13 cellular contexts compared by ENCODE assay signal in genomic region chr16:81552743-81553079, GRCh38.
DNase-seq lines count a peak whose midpoint lies in the region; ATAC-seq and TF ChIP-seq lines count a peak whose summit lies in the region.
"Had no signal": no experiment of that assay in that cellular context is flagged by ENCODE, and none has a peak within 500 bp of the region (broad histone marks: within the 10 kb centered on the region; RNA-seq: fewer than 3 reads in every experiment).

No MANE protein-coding gene starts in this region.

- H3K79me1 ChIP-seq in mesendoderm (ENCODE audit: low read length) = peaks cover 44% of the 10 kb centered on the region

- peaks cover 40% of the 10 kb centered on the region for H3K4me1 ChIP-seq in lower lobe of right lung
- H3K4me1 ChIP-seq in suprapubic skin = peaks cover 52% of the 10 kb centered on the region
- H3K4me1 ChIP-seq in mesendoderm (ENCODE audit: control insufficient read depth, low read depth, low read length) = peaks cover 2% of the 10 kb centered on the region

- H3K9me3 ChIP-seq in lower lobe of right lung (no peaks in the 10 kb centered on the region), suprapubic skin (no peaks in the 10 kb centered on the region)
- H3K9me3 ChIP-seq: thoracic aorta had no signal

- peaks cover 22% of the 10 kb centered on the region for H3K4me1 Mint-ChIP-seq in activated CD4-positive, alpha-beta T cell treated with anti-CD3 and anti-CD28 coated beads, Interleukin-2, amount 10 ng/mL, durations not matched to agents 24 days and 14 days
- peaks cover 47% of the 10 kb centered on the region for H3K4me1 Mint-ChIP-seq in activated CD4-positive, alpha-beta T cell treated with anti-CD3 and anti-CD28 coated beads for 36 hours
- H3K4me1 Mint-ChIP-seq in T-helper 2 cell treated with Interferon-gamma antibody and Interleukin-4, amounts not matched to agents 5 μg/mL and 100 μg/mL, for 36 hours (ENCODE audit: low read depth) = peaks cover 24% of the 10 kb centered on the region

- TF ChIP-seq EP300 in suprapubic skin (IDR thresholded peaks at IDR 0.05) = no peak

- H3K36me3 ChIP-seq in lower lobe of right lung (no peaks in the 10 kb centered on the region), suprapubic skin (no peaks in the 10 kb centered on the region), mesendoderm (ENCODE audit: control insufficient read depth, insufficient read depth, low read length) (no peaks in the 10 kb centered on the region)
- H3K36me3 ChIP-seq: thoracic aorta had no signal

- no peak overlapping the region for H2BK5ac ChIP-seq in mesendoderm (ENCODE audit: low read length)

- TF ChIP-seq POLR2A in suprapubic skin (IDR thresholded peaks at IDR 0.05) = no peak

- no peak overlapping the region for H2BK120ac ChIP-seq in mesendoderm (ENCODE audit: low read depth, low read length)

- no peak overlapping the region for H2AK5ac ChIP-seq in mesendoderm (ENCODE audit: low read length)

- no peak overlapping the region for H3K4me3 Mint-ChIP-seq in activated CD4-positive, alpha-beta T cell treated with anti-CD3 and anti-CD28 coated beads, Interleukin-2, amount 10 ng/mL, durations not matched to agents 24 days and 14 days
- H3K4me3 Mint-ChIP-seq in activated CD4-positive, alpha-beta T cell treated with anti-CD3 and anti-CD28 coated beads for 36 hours = no peak overlapping the region
- H3K4me3 Mint-ChIP-seq in T-helper 2 cell treated with Interferon-gamma antibody and Interleukin-4, amounts not matched to agents 5 μg/mL and 100 μg/mL, for 36 hours = no peak overlapping the region

- H3K27ac Mint-ChIP-seq in activated CD4-positive, alpha-beta T cell treated with anti-CD3 and anti-CD28 coated beads, Interleukin-2, amount 10 ng/mL, durations not matched to agents 24 days and 14 days = peak overlapping the region; percentile 59
- H3K27ac Mint-ChIP-seq in activated CD4-positive, alpha-beta T cell treated with anti-CD3 and anti-CD28 coated beads for 36 hours = no peak overlapping the region
- no peak overlapping the region for H3K27ac Mint-ChIP-seq in T-helper 2 cell treated with Interferon-gamma antibody and Interleukin-4, amounts not matched to agents 5 μg/mL and 100 μg/mL, for 36 hours

- H3K56ac ChIP-seq in mesendoderm (ENCODE audit: low read length) = no peak overlapping the region

- 60% methylated on average over 1 of the region's 1 CpG for WGBS in suprapubic skin
- WGBS in mesendoderm (ENCODE audit: extremely low coverage, insufficient coverage, low lambda C conversion rate) = no CpG with 5 or more reads among the region's 1 CpG

- ATAC-seq in activated CD4-positive, alpha-beta T cell treated with anti-CD3 and anti-CD28 coated beads for 36 hours = no peak
- no peak for ATAC-seq in lower lobe of right lung

- H3K9ac ChIP-seq in mesendoderm (ENCODE audit: low read length) = no peak overlapping the region

- no peak overlapping the region for H4K5ac ChIP-seq in mesendoderm (ENCODE audit: low read length)

- no peak overlapping the region for H3K23ac ChIP-seq in mesendoderm (ENCODE audit: low read length)

- H3K36me3 Mint-ChIP-seq in activated CD4-positive, alpha-beta T cell treated with anti-CD3 and anti-CD28 coated beads, Interleukin-2, amount 10 ng/mL, durations not matched to agents 24 days and 14 days (ENCODE audit: low read depth) = peaks cover 2% of the 10 kb centered on the region
- no peaks in the 10 kb centered on the region for H3K36me3 Mint-ChIP-seq in activated CD4-positive, alpha-beta T cell treated with anti-CD3 and anti-CD28 coated beads for 36 hours (ENCODE audit: low read depth)
- peaks cover 5% of the 10 kb centered on the region for H3K36me3 Mint-ChIP-seq in T-helper 2 cell treated with Interferon-gamma antibody and Interleukin-4, amounts not matched to agents 5 μg/mL and 100 μg/mL, for 36 hours (ENCODE audit: low read depth)

- H3K27ac ChIP-seq in lower lobe of right lung = peak overlapping the region; percentile 31
- H3K27ac ChIP-seq in suprapubic skin = peak overlapping the region; percentile 64
- H3K27ac ChIP-seq in mesendoderm (ENCODE audit: low read depth, low read length) = no peak overlapping the region
- H3K27ac ChIP-seq: 22Rv1, thoracic aorta had no signal

- H3K9me3 Mint-ChIP-seq in activated CD4-positive, alpha-beta T cell treated with anti-CD3 and anti-CD28 coated beads, Interleukin-2, amount 10 ng/mL, durations not matched to agents 24 days and 14 days = no peaks in the 10 kb centered on the region
- no peaks in the 10 kb centered on the region for H3K9me3 Mint-ChIP-seq in activated CD4-positive, alpha-beta T cell treated with anti-CD3 and anti-CD28 coated beads for 36 hours (ENCODE audit: low read depth)
- no peaks in the 10 kb centered on the region for H3K9me3 Mint-ChIP-seq in T-helper 2 cell treated with Interferon-gamma antibody and Interleukin-4, amounts not matched to agents 5 μg/mL and 100 μg/mL, for 36 hours

- no peak overlapping the region for H4K8ac ChIP-seq in mesendoderm (ENCODE audit: low read depth, low read length)

- DNase-seq in activated CD4-positive, alpha-beta T cell treated with anti-CD3 and anti-CD28 coated beads, Interleukin-2, amount 10 ng/mL, durations not matched to agents 24 days and 14 days = no peak
- DNase-seq in activated CD4-positive, alpha-beta T cell treated with anti-CD3 and anti-CD28 coated beads for 36 hours = no peak
- DNase-seq in choroid plexus epithelial cell (ENCODE audit: low read depth) = no peak
- DNase-seq in lower lobe of right lung = no peak
- no peak for DNase-seq in suprapubic skin (ENCODE audit: low spot score in 2 of 2)
- DNase-seq in mesendoderm = no peak
- no peak for DNase-seq in T-helper 2 cell treated with Interferon-gamma antibody and Interleukin-4, amounts not matched to agents 5 μg/mL and 100 μg/mL, for 36 hours (ENCODE audit: low spot score)
- DNase-seq in stimulated activated CD4-positive, alpha-beta T cell treated with anti-CD3 and anti-CD28 coated beads, Interleukin-12 subunit alpha, Interleukin-12 subunit beta, amount 100 ng/mL, for 4 hours = no peak
- DNase-seq: NCI-H1436, NCI-H748 treated with DMSO at 0.1 percent for 48 hours, SHP77 treated with DMSO at 0.1 percent for 48 hours had no signal

- POLR2A ChIA-PET in activated CD4-positive, alpha-beta T cell treated with anti-CD3 and anti-CD28 coated beads for 36 hours (lab: Charles Lee) = no interaction called here

- TF ChIP-seq CTCF in choroid plexus epithelial cell (conservative IDR thresholded peaks at IDR 0.05; ENCODE audit: low read depth, low read length) = peak; percentile 13
- TF ChIP-seq CTCF in lower lobe of right lung (IDR thresholded peaks at IDR 0.05) = no peak
- no peak for TF ChIP-seq CTCF in suprapubic skin (IDR thresholded peaks at IDR 0.05)

- peaks cover 31% of the 10 kb centered on the region for H3K79me2 ChIP-seq in mesendoderm (ENCODE audit: control insufficient read depth, insufficient read depth, low read length)

- no peaks in the 10 kb centered on the region for H3K27me3 Mint-ChIP-seq in activated CD4-positive, alpha-beta T cell treated with anti-CD3 and anti-CD28 coated beads, Interleukin-2, amount 10 ng/mL, durations not matched to agents 24 days and 14 days
- no peaks in the 10 kb centered on the region for H3K27me3 Mint-ChIP-seq in activated CD4-positive, alpha-beta T cell treated with anti-CD3 and anti-CD28 coated beads for 36 hours
- no peaks in the 10 kb centered on the region for H3K27me3 Mint-ChIP-seq in T-helper 2 cell treated with Interferon-gamma antibody and Interleukin-4, amounts not matched to agents 5 μg/mL and 100 μg/mL, for 36 hours (ENCODE audit: low read depth)

- intact Hi-C loops in activated CD4-positive, alpha-beta T cell treated with anti-CD3 and anti-CD28 coated beads, Interleukin-2, amount 10 ng/mL, durations not matched to agents 24 days and 14 days (cut with micrococcal nuclease) = no loop called here
- intact Hi-C loops in activated CD4-positive, alpha-beta T cell treated with anti-CD3 and anti-CD28 coated beads for 36 hours (cut with DNase I, micrococcal nuclease) = no loop called here
- intact Hi-C loops in lower lobe of right lung (cut with DNase I) = no loop called here

- H3K4me3 ChIP-seq in choroid plexus epithelial cell (ENCODE audit: low read depth, low read length) (no peak overlapping the region), lower lobe of right lung (no peak overlapping the region), suprapubic skin (no peak overlapping the region), mesendoderm (ENCODE audit: low read length) (no peak overlapping the region)

- CTCF ChIA-PET in activated CD4-positive, alpha-beta T cell treated with anti-CD3 and anti-CD28 coated beads for 36 hours (lab: Charles Lee) = interaction anchor here (1.3 kb wide), 1 partner anchor 145 kb away, joined by 4 read pairs; no protein-coding TSS in a partner anchor

- H3K4ac ChIP-seq in mesendoderm (ENCODE audit: low read depth, low read length) = no peak overlapping the region

- H3K18ac ChIP-seq in mesendoderm (ENCODE audit: low read length) = no peak overlapping the region

- no peak overlapping the region for H3K4me2 ChIP-seq in mesendoderm (ENCODE audit: low read length)

- no peaks in the 10 kb centered on the region for H3K27me3 ChIP-seq in lower lobe of right lung (ENCODE audit: low read depth)
- H3K27me3 ChIP-seq in suprapubic skin = no peaks in the 10 kb centered on the region
- H3K27me3 ChIP-seq in mesendoderm (ENCODE audit: insufficient read depth, low read length, poor library complexity) = no peaks in the 10 kb centered on the region

- H2BK15ac ChIP-seq in mesendoderm (replicated peaks; ENCODE audit: low read depth) = no peak overlapping the region
